Comparison of ENCODE assay signal across 8 cellular contexts in genomic region chrX:47523297-47523696, GRCh38. TPM values are rescaled to one million over a fixed set of nuclear protein-coding genes. Genes with fewer than 3 reads are reported as not detected.
DNase-seq lines count a peak whose midpoint lies in the region; ATAC-seq, FAIRE-seq and TF ChIP-seq lines count a peak whose summit lies in the region.

No MANE protein-coding gene starts in this region.

- CTCF ChIA-PET in A549 (lab: Yijun Ruan, JAX): interaction anchor here (0.5 to 3.3 kb wide), 43 partner anchors 8 to 629 kb away, joined by 3 to 52 read pairs (median 4); no protein-coding TSS in a partner anchor
- CTCF ChIA-PET in activated CD4-positive, alpha-beta T cell treated with anti-CD3 and anti-CD28 coated beads, Interleukin-2, amount 10 ng/mL, durations not matched to agents 7 days and 5 days (lab: Charles Lee): interaction anchor here (0.7 to 2.2 kb wide), 12 partner anchors 8 to 333 kb away, joined by 3 to 8 read pairs (median 4); no protein-coding TSS in a partner anchor
- CTCF ChIA-PET in HepG2 (lab: Yijun Ruan, JAX; ENCODE audit: low intra/inter-chr PET ratio, low total read pairs): interaction anchor here (0.7 to 1.2 kb wide), 3 partner anchors 26 to 330 kb away, joined by 4 to 7 read pairs (median 5); partner anchors contain the start of gene UBA1

- peak overlapping the region; percentile 13 for H3K27ac Mint-ChIP-seq in activated CD4-positive, alpha-beta T cell treated with anti-CD3 and anti-CD28 coated beads, Interleukin-2, amount 10 ng/mL, durations not matched to agents 7 days and 5 days

- DNase-seq in A549 (ENCODE audit: low read depth in 1 of 2, low spot score in 1 of 2) (peak; percentile 64 to 78), NCI-H510A (lab: John Stamatoyannopoulos, UW) (peak; percentile 44), cortex of kidney (lab: John Stamatoyannopoulos, UW) (peak; percentile 11), HepG2 (ENCODE audit: low spot score) (peak; percentile 17)
- peak; percentile 76 for DNase-seq in activated CD4-positive, alpha-beta T cell treated with anti-CD3 and anti-CD28 coated beads, Interleukin-2, amount 10 ng/mL, durations not matched to agents 7 days and 5 days
- peak; percentile 72 to 80 for DNase-seq in stimulated activated CD4-positive, alpha-beta T cell treated with anti-CD3 and anti-CD28 coated beads, Interleukin-2, amount 100 ng/mL, for 48 hours

- TF ChIP-seq POLR2A in A549 (IDR thresholded peaks at IDR 0.05; ENCODE audit: low read length) (no peak), HepG2 (IDR thresholded peaks at IDR 0.05; ENCODE audit: insufficient read depth in 1 of 2, low read depth in 2 of 2, low read length in 2 of 2) (no peak)

- H3K27me3 Mint-ChIP-seq in activated CD4-positive, alpha-beta T cell treated with anti-CD3 and anti-CD28 coated beads, Interleukin-2, amount 10 ng/mL, durations not matched to agents 7 days and 5 days: no peaks in the 10 kb centered on the region

- TF ChIP-seq RAD21 in A549 (conservative IDR thresholded peaks at IDR 0.05 in 1 of 2, IDR thresholded peaks at IDR 0.05 in 1 of 2) (peak; percentile 86 to 96), HepG2 (CRISPR knock-in tag; IDR thresholded peaks at IDR 0.05) (peak; percentile 90)

- no peaks in the 10 kb centered on the region for H3K79me2 ChIP-seq in HepG2 (ENCODE audit: insufficient read depth, low read length)

- no peaks in the 10 kb centered on the region for H4K20me1 ChIP-seq in HepG2 (ENCODE audit: insufficient read depth, low read length)

- peak; percentile 96 for FAIRE-seq in A549 (lab: Jason Lieb, UNC)
- FAIRE-seq in HepG2 (lab: Jason Lieb, UNC): peak; percentile 21

- no peaks in the 10 kb centered on the region for H3K36me3 Mint-ChIP-seq in activated CD4-positive, alpha-beta T cell treated with anti-CD3 and anti-CD28 coated beads, Interleukin-2, amount 10 ng/mL, durations not matched to agents 7 days and 5 days (ENCODE audit: low read depth)

- H2AFZ ChIP-seq in HepG2 (ENCODE audit: low read length): no peak overlapping the region

- H3K4me1 ChIP-seq in A549 (no peaks in the 10 kb centered on the region), HepG2 (ENCODE audit: insufficient read depth, low read length) (no peaks in the 10 kb centered on the region)

- intact Hi-C loops in HepG2 (cut with micrococcal nuclease; ENCODE audit: unreplicated experiment): loop anchor here (2.0 kb wide), 1 partner anchor 26 kb away; no protein-coding TSS in a partner anchor

- 10% methylated on average over 32 of the region's 33 CpGs for WGBS in A549 (ENCODE audit: missing lambda C conversion rate)
- 23% methylated on average over 4 of the region's 33 CpGs for WGBS in HepG2 (ENCODE audit: low lambda C conversion rate)

- TF ChIP-seq EP300 in A549 (IDR thresholded peaks at IDR 0.05) (no peak), HepG2 (IDR thresholded peaks at IDR 0.05; ENCODE audit: low read depth in 2 of 2, low read length in 2 of 2) (no peak), HepG2 (CRISPR knock-in tag; IDR thresholded peaks at IDR 0.05; ENCODE audit: borderline replicate concordance) (no peak)

- peaks cover 0 to 5% of the 10 kb centered on the region in 2 experiments; a peak in 1 of 5 replicates for H3K27me3 ChIP-seq in HepG2 (ENCODE audit: control insufficient read depth in 1 of 2, insufficient read depth in 2 of 2, low read length in 2 of 2)

- peaks cover 7% of the 10 kb centered on the region for H3K4me1 Mint-ChIP-seq in activated CD4-positive, alpha-beta T cell treated with anti-CD3 and anti-CD28 coated beads, Interleukin-2, amount 10 ng/mL, durations not matched to agents 7 days and 5 days

- peak overlapping the region; percentile 75 to 89 for H3K27ac ChIP-seq in A549
- H3K27ac ChIP-seq in HepG2 (ENCODE audit: extremely low read length, insufficient read depth, low read length): no peak overlapping the region

- H3K36me3 ChIP-seq in HepG2 (replicated peaks in 1 of 2; ENCODE audit: control insufficient read depth in 1 of 2, insufficient read depth in 2 of 2, low read length in 2 of 2): no peaks in the 10 kb centered on the region

- H3K4me3 ChIP-seq in A549: peak overlapping the region; percentile 56
- H3K4me3 ChIP-seq in HepG2 (replicated peaks in 1 of 3; ENCODE audit: insufficient read depth in 1 of 3, low read depth in 2 of 3, low read length in 3 of 3): peak overlapping the region; percentile 34 to 69 (median 51); a peak in 4 of 6 replicates

- no peak overlapping the region for H3K9ac ChIP-seq in HepG2 (ENCODE audit: insufficient read depth, low read depth, low read length)

- no TSS peak for BruUV-seq in HepG2 (replicated peaks; lab: Mats Ljungman, UMichigan)

- peak; percentile 74 for TF ChIP-seq CTCF in A549 (IDR thresholded peaks at IDR 0.05)
- peak; percentile 91 for TF ChIP-seq CTCF in HepG2 (CRISPR knock-in tag; IDR thresholded peaks at IDR 0.05)

- in situ Hi-C loops in HepG2 (cut with HindIII; ENCODE audit: extremely low pct_ligation_motif_present, low pct_unique_long_range_greater_than_20kb): loop anchor here (5.0 kb wide), 1 partner anchor 331 kb away; the partner anchor contains the start of gene UBA1

- H3K9me3 Mint-ChIP-seq in activated CD4-positive, alpha-beta T cell treated with anti-CD3 and anti-CD28 coated beads, Interleukin-2, amount 10 ng/mL, durations not matched to agents 7 days and 5 days: no peaks in the 10 kb centered on the region

- H3K9me3 ChIP-seq in A549 (peaks cover 16% of the 10 kb centered on the region; the same call in 2 of the 3 replicates), HepG2 (ENCODE audit: low read length) (no peaks in the 10 kb centered on the region)

- H3K4me2 ChIP-seq in A549 (peak overlapping the region; percentile 79), HepG2 (ENCODE audit: low read depth, low read length) (peak overlapping the region; percentile 73)

- POLR2A ChIA-PET in A549 (lab: Yijun Ruan, JAX): interaction anchor here (0.5 to 2.0 kb wide), 4 partner anchors 33 to 333 kb away, joined by 3 to 9 read pairs (median 3); partner anchors contain the start of gene USP11
- POLR2A ChIA-PET in activated CD4-positive, alpha-beta T cell treated with anti-CD3 and anti-CD28 coated beads, Interleukin-2, amount 10 ng/mL, durations not matched to agents 7 days and 5 days (lab: Charles Lee): no interaction called here
- POLR2A ChIA-PET in HepG2 (lab: Yijun Ruan, JAX): interaction anchor here (0.7 to 1.0 kb wide), 2 partner anchors 329 to 333 kb away, joined by 3 read pairs; no protein-coding TSS in a partner anchor

- H3K4me3 Mint-ChIP-seq in activated CD4-positive, alpha-beta T cell treated with anti-CD3 and anti-CD28 coated beads, Interleukin-2, amount 10 ng/mL, durations not matched to agents 7 days and 5 days: peak overlapping the region; percentile 61

- peak; percentile 99 to 100 for ATAC-seq in A549
- peak; percentile 93 for ATAC-seq in GM18511 (IDR thresholded peaks at IDR 0.05; ENCODE audit: unreplicated experiment)
- ATAC-seq in HG03135 (IDR thresholded peaks at IDR 0.05; ENCODE audit: unreplicated experiment): peak; percentile 94
- peak; percentile 98 for ATAC-seq in HepG2

RNA-seq across cellular contexts. Expression of gene ARAF, which starts 37.7 kb away (rescaled TPM):
- polyA plus RNA-seq in A549 (2011; rRNA removed) (37.9 and 60.7 TPM in 2 replicates), A549 (2017; fragmentation: RNase III; extraction: RNeasy Plus Mini Kit Qiagen cat#74134 plus additional on column Dnase treatment) (47.2 to 49.0 TPM (median 47.4 TPM) in 3 replicates), HepG2 (2011; rRNA removed) (33.1 and 37.3 TPM in 2 replicates)
- polyA plus RNA-seq in A549 (2012; cell fraction: cytosol; rRNA removed): 67.7 and 75.6 TPM in 2 replicates
- 145 and 169 TPM in 2 replicates for polyA plus RNA-seq in A549 (2012; cell fraction: nucleus; rRNA removed)
- polyA minus RNA-seq in A549 (2011; rRNA and poly(A)+ RNA removed): 93.8 and 120 TPM in 2 replicates
- 10 to 100 TPM; 76.9 to 82.0 TPM for total RNA-seq in activated CD4-positive, alpha-beta T cell treated with anti-CD3 and anti-CD28 coated beads, Interleukin-2, amount 10 ng/mL, durations not matched to agents 7 days and 5 days
- total RNA-seq in HepG2 (2016; rRNA removed; fragmentation: Illumina TruSeq; extraction: Trizol): 15.0 and 18.0 TPM in 2 replicates
- 13.7 and 15.0 TPM in 2 replicates for total RNA-seq in HepG2 (2016; cell fraction: cytosol; rRNA removed; fragmentation: Illumina TruSeq; extraction: Trizol; ENCODE audit: low read depth)
- total RNA-seq in HepG2 (2016; cell fraction: insoluble cytoplasmic fraction; rRNA removed; fragmentation: Illumina TruSeq; extraction: Trizol): 12.4 and 19.1 TPM in 2 replicates
- total RNA-seq in HepG2 (2016; cell fraction: membrane; rRNA removed; fragmentation: Illumina TruSeq; extraction: Trizol): 27.5 and 29.8 TPM in 2 replicates
- 17.5 and 21.2 TPM in 2 replicates for total RNA-seq in HepG2 (2016; cell fraction: nucleus; rRNA removed; fragmentation: Illumina TruSeq; extraction: Trizol)
- polyA plus RNA-seq in HepG2 (2011; cell fraction: cytosol; rRNA removed): 14.7 and 19.5 TPM in 2 replicates
- 73.7 and 100 TPM in 2 replicates for polyA plus RNA-seq in HepG2 (2011; cell fraction: nucleus; rRNA removed)
- polyA plus RNA-seq in HepG2 (2012): 21.8 and 22.3 TPM in 2 replicates
- 22.7 and 24.3 TPM in 2 replicates for polyA plus RNA-seq in HepG2 (2016; cell fraction: cytosol; fragmentation: Illumina TruSeq; extraction: Trizol; ENCODE audit: low read depth)
- polyA plus RNA-seq in HepG2 (2016; cell fraction: insoluble cytoplasmic fraction; fragmentation: Illumina TruSeq; extraction: Trizol; ENCODE audit: low read depth): 17.2 and 19.2 TPM in 2 replicates
- 34.0 and 37.5 TPM in 2 replicates for polyA plus RNA-seq in HepG2 (2016; cell fraction: membrane; fragmentation: Illumina TruSeq; extraction: Trizol; ENCODE audit: low read depth)
- polyA plus RNA-seq in HepG2 (2016; cell fraction: nucleus; fragmentation: Illumina TruSeq; extraction: Trizol; ENCODE audit: insufficient read depth, low read depth): 48.7 and 51.3 TPM in 2 replicates
- polyA minus RNA-seq in HepG2 (2011; rRNA and poly(A)+ RNA removed; ENCODE audit: low replicate concordance): 42.0 and 212 TPM in 2 replicates
- polyA minus RNA-seq in HepG2 (2011; cell fraction: cytosol; rRNA and poly(A)+ RNA removed): 14.2 and 23.2 TPM in 2 replicates
- 24.6 and 28.8 TPM in 2 replicates for polyA minus RNA-seq in HepG2 (2011; cell fraction: nucleus; rRNA and poly(A)+ RNA removed)

RNA-seq across cellular contexts. Expression of gene ZNF41, which starts 40.3 kb away (rescaled TPM):
- polyA plus RNA-seq in A549 (2011; rRNA removed) (6.1 and 6.5 TPM in 2 replicates), A549 (2017; fragmentation: RNase III; extraction: RNeasy Plus Mini Kit Qiagen cat#74134 plus additional on column Dnase treatment) (3.5 to 3.8 TPM (median 3.6 TPM) in 3 replicates), HepG2 (2011; rRNA removed) (1.9 and 2.3 TPM in 2 replicates)
- 1.4 and 2.0 TPM in 2 replicates for polyA plus RNA-seq in A549 (2012; cell fraction: cytosol; rRNA removed)
- polyA plus RNA-seq in A549 (2012; cell fraction: nucleus; rRNA removed): 1.4 and 2.6 TPM in 2 replicates
- polyA minus RNA-seq in A549 (2011; rRNA and poly(A)+ RNA removed): 4.8 and 4.9 TPM in 2 replicates
- 10 to 100 TPM; 12.2 to 13.3 TPM for total RNA-seq in activated CD4-positive, alpha-beta T cell treated with anti-CD3 and anti-CD28 coated beads, Interleukin-2, amount 10 ng/mL, durations not matched to agents 7 days and 5 days
- total RNA-seq in HepG2 (2016; rRNA removed; fragmentation: Illumina TruSeq; extraction: Trizol): 3.9 and 7.2 TPM in 2 replicates
- total RNA-seq in HepG2 (2016; cell fraction: cytosol; rRNA removed; fragmentation: Illumina TruSeq; extraction: Trizol; ENCODE audit: low read depth): 0.79 and 0.91 TPM in 2 replicates
- total RNA-seq in HepG2 (2016; cell fraction: insoluble cytoplasmic fraction; rRNA removed; fragmentation: Illumina TruSeq; extraction: Trizol): 4.5 and 6.4 TPM in 2 replicates
- 2.5 and 2.7 TPM in 2 replicates for total RNA-seq in HepG2 (2016; cell fraction: membrane; rRNA removed; fragmentation: Illumina TruSeq; extraction: Trizol)
- total RNA-seq in HepG2 (2016; cell fraction: nucleus; rRNA removed; fragmentation: Illumina TruSeq; extraction: Trizol): 3.9 and 4.7 TPM in 2 replicates
- 1.7 TPM in 2 replicates for polyA plus RNA-seq in HepG2 (2011; cell fraction: cytosol; rRNA removed)
- polyA plus RNA-seq in HepG2 (2011; cell fraction: nucleus; rRNA removed): 1.8 and 2.0 TPM in 2 replicates
- polyA plus RNA-seq in HepG2 (2012): 1.2 and 1.9 TPM in 2 replicates
- polyA plus RNA-seq in HepG2 (2016; cell fraction: cytosol; fragmentation: Illumina TruSeq; extraction: Trizol; ENCODE audit: low read depth): 0.16 and 0.38 TPM in 2 replicates
- 4.1 and 4.4 TPM in 2 replicates for polyA plus RNA-seq in HepG2 (2016; cell fraction: insoluble cytoplasmic fraction; fragmentation: Illumina TruSeq; extraction: Trizol; ENCODE audit: low read depth)
- 0.73 and 1.2 TPM in 2 replicates for polyA plus RNA-seq in HepG2 (2016; cell fraction: membrane; fragmentation: Illumina TruSeq; extraction: Trizol; ENCODE audit: low read depth)
- polyA plus RNA-seq in HepG2 (2016; cell fraction: nucleus; fragmentation: Illumina TruSeq; extraction: Trizol; ENCODE audit: insufficient read depth, low read depth): 6.2 and 8.6 TPM in 2 replicates
- 3.2 and 13.5 TPM in 2 replicates for polyA minus RNA-seq in HepG2 (2011; rRNA and poly(A)+ RNA removed; ENCODE audit: low replicate concordance)
- polyA minus RNA-seq in HepG2 (2011; cell fraction: cytosol; rRNA and poly(A)+ RNA removed): 1.9 and 3.3 TPM in 2 replicates
- 4.5 and 5.2 TPM in 2 replicates for polyA minus RNA-seq in HepG2 (2011; cell fraction: nucleus; rRNA and poly(A)+ RNA removed)

RNA-seq across cellular contexts. Expression of gene TIMP1, which starts 58.9 kb away (rescaled TPM):
- 83.2 and 131 TPM in 2 replicates for polyA plus RNA-seq in A549 (2011; rRNA removed)
- 152 and 170 TPM in 2 replicates for polyA plus RNA-seq in A549 (2012; cell fraction: cytosol; rRNA removed)
- polyA plus RNA-seq in A549 (2012; cell fraction: nucleus; rRNA removed): 196 and 199 TPM in 2 replicates
- polyA plus RNA-seq in A549 (2017; fragmentation: RNase III; extraction: RNeasy Plus Mini Kit Qiagen cat#74134 plus additional on column Dnase treatment): 139 to 150 TPM (median 144 TPM) in 3 replicates
- polyA minus RNA-seq in A549 (2011; rRNA and poly(A)+ RNA removed): 262 and 323 TPM in 2 replicates
- 10 to 100 TPM; 81.7 to 97.1 TPM for total RNA-seq in activated CD4-positive, alpha-beta T cell treated with anti-CD3 and anti-CD28 coated beads, Interleukin-2, amount 10 ng/mL, durations not matched to agents 7 days and 5 days
- 8.2 and 12.3 TPM in 2 replicates for total RNA-seq in HepG2 (2016; rRNA removed; fragmentation: Illumina TruSeq; extraction: Trizol)
- total RNA-seq in HepG2 (2016; cell fraction: cytosol; rRNA removed; fragmentation: Illumina TruSeq; extraction: Trizol; ENCODE audit: low read depth): 7.5 and 7.6 TPM in 2 replicates
- 5.4 and 11.4 TPM in 2 replicates for total RNA-seq in HepG2 (2016; cell fraction: insoluble cytoplasmic fraction; rRNA removed; fragmentation: Illumina TruSeq; extraction: Trizol)
- total RNA-seq in HepG2 (2016; cell fraction: membrane; rRNA removed; fragmentation: Illumina TruSeq; extraction: Trizol): 6.6 and 6.7 TPM in 2 replicates
- total RNA-seq in HepG2 (2016; cell fraction: nucleus; rRNA removed; fragmentation: Illumina TruSeq; extraction: Trizol): 13.9 and 15.2 TPM in 2 replicates
- 45.8 and 51.0 TPM in 2 replicates for polyA plus RNA-seq in HepG2 (2011; rRNA removed)
- polyA plus RNA-seq in HepG2 (2011; cell fraction: cytosol; rRNA removed): 45.7 and 69.7 TPM in 2 replicates
- polyA plus RNA-seq in HepG2 (2011; cell fraction: nucleus; rRNA removed): 15.0 and 23.0 TPM in 2 replicates
- polyA plus RNA-seq in HepG2 (2012): 12.6 and 21.9 TPM in 2 replicates
- polyA plus RNA-seq in HepG2 (2016; cell fraction: cytosol; fragmentation: Illumina TruSeq; extraction: Trizol; ENCODE audit: low read depth): 20.5 and 24.5 TPM in 2 replicates
- 16.0 and 16.1 TPM in 2 replicates for polyA plus RNA-seq in HepG2 (2016; cell fraction: insoluble cytoplasmic fraction; fragmentation: Illumina TruSeq; extraction: Trizol; ENCODE audit: low read depth)
- polyA plus RNA-seq in HepG2 (2016; cell fraction: membrane; fragmentation: Illumina TruSeq; extraction: Trizol; ENCODE audit: low read depth): 15.8 and 15.9 TPM in 2 replicates
- 41.3 and 42.2 TPM in 2 replicates for polyA plus RNA-seq in HepG2 (2016; cell fraction: nucleus; fragmentation: Illumina TruSeq; extraction: Trizol; ENCODE audit: insufficient read depth, low read depth)
- polyA minus RNA-seq in HepG2 (2011; rRNA and poly(A)+ RNA removed; ENCODE audit: low replicate concordance): 137 and 721 TPM in 2 replicates
- 29.7 and 39.0 TPM in 2 replicates for polyA minus RNA-seq in HepG2 (2011; cell fraction: cytosol; rRNA and poly(A)+ RNA removed)
- polyA minus RNA-seq in HepG2 (2011; cell fraction: nucleus; rRNA and poly(A)+ RNA removed): 10.4 and 11.7 TPM in 2 replicates

Comparison
In these comparisons a context has a peak if more than half of its experiments do, and no peak if none do; other contexts are left out.
1. DNase-seq: peak in every context shown above with its lines; median percentile 76 in activated CD4-positive, alpha-beta T cell treated with anti-CD3 and anti-CD28 coated beads, Interleukin-2, amount 10 ng/mL, durations not matched to agents 7 days and 5 days; 76 in stimulated activated CD4-positive, alpha-beta T cell treated with anti-CD3 and anti-CD28 coated beads, Interleukin-2, amount 100 ng/mL, for 48 hours; 71 in A549; 44 in NCI-H510A; 17 in HepG2; 11 in cortex of kidney.
2. Of the 38 proteins assayed by ChIP-seq in both HepG2 and A549: peak only in HepG2: none; only in A549: MAX and SMC3; in both: CTCF and RAD21; in neither: 33; mixed calls (peak in some experiments, not most) for 1.